In genomic region chr2:140910683-140911082, GRCh38 we compare ENCODE assay signal across 28 cellular contexts.
"Had no signal": no experiment of that assay in that cellular context is flagged by ENCODE, and none has a peak within 500 bp of the region (broad histone marks: within the 10 kb centered on the region; RNA-seq: fewer than 3 reads in every experiment).

No MANE protein-coding gene starts in this region.

- FAIRE-seq: urothelium cell line had no signal

- H3K4me3 ChIP-seq: stomach, suprapubic skin, testis, thoracic aorta, thyroid gland, tibial artery, tibial nerve, transverse colon, upper lobe of left lung, upper lobe of right lung, uterus, vagina had no signal

- DNase-seq: stimulated activated CD4-positive, alpha-beta T cell treated with anti-CD3 and anti-CD28 coated beads, Interleukin-2, amount 100 ng/mL, for 48 hours; stimulated activated CD4-positive, alpha-beta T cell treated with anti-CD3 and anti-CD28 coated beads, Interleukin-4, amount 100 ng/mL, for 1 hour; stimulated activated CD4-positive, alpha-beta T cell treated with anti-CD3 and anti-CD28 coated beads, Interleukin-4, amount 100 ng/mL, for 24 hours; stimulated activated CD4-positive, alpha-beta T cell treated with anti-CD3 and anti-CD28 coated beads, Interleukin-4, amount 100 ng/mL, for 4 hours; stimulated activated CD8-positive, alpha-beta memory T cell treated with anti-CD3 and anti-CD28 coated beads, Interleukin-4, amount 100 ng/mL, for 48 hours; stimulated activated naive B cell treated with anti-CD40 and anti-IgM and Interleukin-4, amounts not matched to agents 10 μg/mL and 1 μg/mL and 100 μg/mL, for 72 hours; stimulated activated naive CD4-positive, alpha-beta T cell; stimulated activated naive CD4-positive, alpha-beta T cell treated with Interleukin-2 at 50 U/mL for 16 hours; stimulated activated naive CD8-positive, alpha-beta T cell treated with anti-CD3 and anti-CD28 coated beads, Interleukin-15, amount 100 ng/mL, for 72 hours; stimulated activated naive CD8-positive, alpha-beta T cell treated with anti-CD3 and anti-CD28 coated beads, Interleukin-15, Interleukin-2, amounts not matched to agents 100 U/mL and 50 U/mL, for 24 hours; stomach; testis; thyroid gland; tibial artery; transverse colon; trophoblast cell; upper lobe of left lung; upper lobe of right lung; uterus had no signal

- H3K27ac Mint-ChIP-seq: stimulated activated effector memory CD8-positive, alpha-beta T cell treated with anti-CD3 and anti-CD28 coated beads, Interleukin-12 subunit alpha, Interleukin-12 subunit beta, amount 100 ng/mL, for 72 hours; stimulated activated memory B cell treated with anti-CD40 and anti-IgM and Interleukin-4, amounts not matched to agents 10 μg/mL and 1 μg/mL and 100 μg/mL, for 72 hours; stimulated activated naive B cell treated with anti-CD40 and anti-IgM and Interleukin-4, amounts not matched to agents 10 μg/mL and 1 μg/mL and 100 μg/mL, for 72 hours; stimulated activated naive CD8-positive, alpha-beta T cell treated with anti-CD3 and anti-CD28 coated beads, Interleukin-15, amount 100 ng/mL, for 72 hours; stimulated activated naive CD8-positive, alpha-beta T cell treated with anti-CD3 and anti-CD28 coated beads, Interleukin-15, Interleukin-2, amounts not matched to agents 100 ng/mL and 50 ng/mL, for 24 hours; type B pancreatic cell had no signal

- H3K27me3 Mint-ChIP-seq: stimulated activated memory B cell treated with anti-CD40 and anti-IgM and Interleukin-4, amounts not matched to agents 10 μg/mL and 1 μg/mL and 100 μg/mL, for 72 hours; stimulated activated naive B cell treated with anti-CD40 and anti-IgM and Interleukin-4, amounts not matched to agents 10 μg/mL and 1 μg/mL and 100 μg/mL, for 72 hours; stimulated activated naive CD8-positive, alpha-beta T cell treated with anti-CD3 and anti-CD28 coated beads, Interleukin-15, amount 100 ng/mL, for 72 hours; stimulated activated naive CD8-positive, alpha-beta T cell treated with anti-CD3 and anti-CD28 coated beads, Interleukin-15, Interleukin-2, amounts not matched to agents 100 ng/mL and 50 ng/mL, for 24 hours; type B pancreatic cell had no signal

- H3K9me3 ChIP-seq: stomach, suprapubic skin, testis, thoracic aorta, thyroid gland, tibial artery, tibial nerve, transverse colon, upper lobe of left lung, upper lobe of right lung, uterus, vagina had no signal

- H3K9me3 Mint-ChIP-seq: type B pancreatic cell had no signal

- H3K27ac ChIP-seq: stomach, suprapubic skin, testis, thoracic aorta, thyroid gland, tibial artery, tibial nerve, transverse colon, upper lobe of left lung, upper lobe of right lung, uterus, vagina had no signal

- ATAC-seq: stimulated activated effector memory CD8-positive, alpha-beta T cell treated with anti-CD3 and anti-CD28 coated beads, Interleukin-12 subunit alpha, Interleukin-12 subunit beta, amount 100 ng/mL, for 72 hours; stimulated activated memory B cell treated with anti-CD40 and anti-IgM and Interleukin-4, amounts not matched to agents 10 μg/mL and 1 μg/mL and 100 μg/mL, for 72 hours; stimulated activated naive B cell treated with anti-CD40 and anti-IgM and Interleukin-4, amounts not matched to agents 10 μg/mL and 1 μg/mL and 100 μg/mL, for 72 hours; stimulated activated naive CD8-positive, alpha-beta T cell treated with anti-CD3 and anti-CD28 coated beads, Interleukin-15, amount 100 ng/mL, for 72 hours; stimulated activated naive CD8-positive, alpha-beta T cell treated with anti-CD3 and anti-CD28 coated beads, Interleukin-15, Interleukin-2, amounts not matched to agents 100 U/mL and 50 U/mL, for 24 hours; upper lobe of right lung had no signal

- H3K4me1 ChIP-seq: stomach, suprapubic skin, testis, thyroid gland, tibial artery, tibial nerve, transverse colon, upper lobe of left lung, upper lobe of right lung, uterus, vagina had no signal

- H3K4me3 Mint-ChIP-seq: stimulated activated effector memory CD8-positive, alpha-beta T cell treated with anti-CD3 and anti-CD28 coated beads, Interleukin-12 subunit alpha, Interleukin-12 subunit beta, amount 100 ng/mL, for 72 hours; stimulated activated memory B cell treated with anti-CD40 and anti-IgM and Interleukin-4, amounts not matched to agents 10 μg/mL and 1 μg/mL and 100 μg/mL, for 72 hours; stimulated activated naive B cell treated with anti-CD40 and anti-IgM and Interleukin-4, amounts not matched to agents 10 μg/mL and 1 μg/mL and 100 μg/mL, for 72 hours; stimulated activated naive CD8-positive, alpha-beta T cell treated with anti-CD3 and anti-CD28 coated beads, Interleukin-15, amount 100 ng/mL, for 72 hours; stimulated activated naive CD8-positive, alpha-beta T cell treated with anti-CD3 and anti-CD28 coated beads, Interleukin-15, Interleukin-2, amounts not matched to agents 100 ng/mL and 50 ng/mL, for 24 hours; type B pancreatic cell had no signal

- H3K4me1 Mint-ChIP-seq: stimulated activated effector memory CD8-positive, alpha-beta T cell treated with anti-CD3 and anti-CD28 coated beads, Interleukin-12 subunit alpha, Interleukin-12 subunit beta, amount 100 ng/mL, for 72 hours; stimulated activated memory B cell treated with anti-CD40 and anti-IgM and Interleukin-4, amounts not matched to agents 10 μg/mL and 1 μg/mL and 100 μg/mL, for 72 hours; stimulated activated naive B cell treated with anti-CD40 and anti-IgM and Interleukin-4, amounts not matched to agents 10 μg/mL and 1 μg/mL and 100 μg/mL, for 72 hours; stimulated activated naive CD8-positive, alpha-beta T cell treated with anti-CD3 and anti-CD28 coated beads, Interleukin-15, amount 100 ng/mL, for 72 hours had no signal

- H3K36me3 ChIP-seq: stomach, suprapubic skin, thoracic aorta, thyroid gland, tibial artery, tibial nerve, transverse colon, upper lobe of left lung, upper lobe of right lung, uterus, vagina had no signal

- H3K36me3 Mint-ChIP-seq: stimulated activated effector memory CD8-positive, alpha-beta T cell treated with anti-CD3 and anti-CD28 coated beads, Interleukin-12 subunit alpha, Interleukin-12 subunit beta, amount 100 ng/mL, for 72 hours; stimulated activated memory B cell treated with anti-CD40 and anti-IgM and Interleukin-4, amounts not matched to agents 10 μg/mL and 1 μg/mL and 100 μg/mL, for 72 hours; stimulated activated naive B cell treated with anti-CD40 and anti-IgM and Interleukin-4, amounts not matched to agents 10 μg/mL and 1 μg/mL and 100 μg/mL, for 72 hours; type B pancreatic cell had no signal

- H3K27me3 ChIP-seq: stomach, suprapubic skin, testis, thyroid gland, tibial artery, tibial nerve, transverse colon, upper lobe of left lung, upper lobe of right lung, uterus, vagina had no signal
